Comparison of ENCODE assay signal across 11 cellular contexts in genomic region chr6:26121141-26122004, GRCh38. TPM values are rescaled to one million over a fixed set of nuclear protein-coding genes. Genes with fewer than 3 reads are reported as not detected.
DNase-seq lines count a peak whose midpoint lies in the region; FAIRE-seq and TF ChIP-seq lines count a peak whose summit lies in the region.
"Had no signal": no experiment of that assay in that cellular context is flagged by ENCODE, and none has a peak within 500 bp of the region (broad histone marks: within the 10 kb centered on the region; RNA-seq: fewer than 3 reads in every experiment).

No MANE protein-coding gene starts in this region.

- POLR2A ChIA-PET in endothelial cell of umbilical vein (lab: Charles Lee) = no interaction called here

- H3K9ac ChIP-seq in endothelial cell of umbilical vein (replicated peaks; ENCODE audit: extremely low read depth, insufficient read depth, low read length) = no peak overlapping the region

- H3K4me3 ChIP-seq in endothelial cell of umbilical vein (replicated peaks in 1 of 3; ENCODE audit: insufficient read depth in 1 of 3, low read depth in 1 of 3, low read length in 3 of 3) = no peak overlapping the region
- H3K4me3 ChIP-seq: lung had no signal

- BruUV-seq in endothelial cell of umbilical vein (replicated peaks; lab: Mats Ljungman, UMichigan) = no TSS peak

- TF ChIP-seq CTCF in endothelial cell of umbilical vein (IDR thresholded peaks at IDR 0.05; ENCODE audit: extremely low read depth in 1 of 2, insufficient read depth in 1 of 2, low read depth in 1 of 2, low read length in 2 of 2) (no peak), progenitor cell of endocrine pancreas (IDR thresholded peaks at IDR 0.05; ENCODE audit: unreplicated experiment) (no peak)

- H3K36me3 Mint-ChIP-seq in activated CD4-positive, alpha-beta T cell treated with anti-CD3 and anti-CD28 coated beads, Interleukin-2, amount 10 ng/mL, durations not matched to agents 24 days and 14 days (ENCODE audit: low read depth) = peaks cover 18% of the 10 kb centered on the region
- peaks cover 3% of the 10 kb centered on the region for H3K36me3 Mint-ChIP-seq in progenitor cell of endocrine pancreas (ENCODE audit: insufficient read depth)

- CTCF ChIA-PET in endothelial cell of umbilical vein (lab: Charles Lee) = no interaction called here

- FAIRE-seq in RCC 7860 (lab: Jason Lieb, UNC) = peak; percentile 93
- FAIRE-seq in endothelial cell of umbilical vein (lab: Jason Lieb, UNC) = no peak

- H2AFZ ChIP-seq in endothelial cell of umbilical vein (ENCODE audit: low read depth, low read length) = peak overlapping the region; percentile 22

- dilution Hi-C loops in endothelial cell of umbilical vein (cut with MboI; ENCODE audit: extremely low pct_ligation_motif_present, low sequenced_read_pairs) = no loop called here

- peak; percentile 55 for DNase-seq in activated CD4-positive, alpha-beta T cell treated with anti-CD3 and anti-CD28 coated beads, Interleukin-2, amount 10 ng/mL, durations not matched to agents 24 days and 14 days
- no peak for DNase-seq in activated CD4-positive, alpha-beta T cell treated with anti-CD3 and anti-CD28 coated beads for 48 hours
- DNase-seq in RCC 7860 (ENCODE audit: low spot score) = peak; percentile 93
- no peak for DNase-seq in endothelial cell of umbilical vein (ENCODE audit: low read depth, low spot score)
- no peak for DNase-seq in progenitor cell of endocrine pancreas (ENCODE audit: low spot score, unreplicated experiment)
- no peak for DNase-seq in islet precursor cell
- no peak for DNase-seq in stimulated activated CD4-positive, alpha-beta T cell treated with anti-CD3 and anti-CD28 coated beads, Interleukin-2, amount 100 ng/mL, for 48 hours
- DNase-seq in activated CD4-positive, CD25-positive, alpha-beta regulatory T cell treated with anti-CD3 and anti-CD28 coated beads, Interleukin-2, amount 50 U/mL, for 72 hours = no peak
- DNase-seq: NCI-H2171 treated with DMSO at 0.1 percent for 48 hours had no signal

- no peaks in the 10 kb centered on the region for H3K9me1 ChIP-seq in endothelial cell of umbilical vein (replicated peaks; ENCODE audit: control insufficient read depth, extremely low read depth, insufficient read depth, low read length)

- H3K27me3 ChIP-seq in endothelial cell of umbilical vein (ENCODE audit: control insufficient read depth in 2 of 2, insufficient read depth in 2 of 2, low read length in 2 of 2) = peaks cover 0 to 2% of the 10 kb centered on the region in 2 experiments

- H4K20me1 ChIP-seq in endothelial cell of umbilical vein (replicated peaks; ENCODE audit: control insufficient read depth, extremely low read depth, insufficient read depth, low read length) = no peaks in the 10 kb centered on the region

- H3K4me1 Mint-ChIP-seq in activated CD4-positive, alpha-beta T cell treated with anti-CD3 and anti-CD28 coated beads, Interleukin-2, amount 10 ng/mL, durations not matched to agents 24 days and 14 days = peaks cover 37% of the 10 kb centered on the region
- H3K4me1 Mint-ChIP-seq in progenitor cell of endocrine pancreas (ENCODE audit: low read depth) = peaks cover 24% of the 10 kb centered on the region

- intact Hi-C loops in activated CD4-positive, alpha-beta T cell treated with anti-CD3 and anti-CD28 coated beads, Interleukin-2, amount 10 ng/mL, durations not matched to agents 24 days and 14 days (cut with micrococcal nuclease) = loop anchor here (2.0 to 10.0 kb wide), 6 partner anchors 57 to 1771 kb away; a partner anchor contains a TSS
- intact Hi-C loops in endothelial cell of umbilical vein (cut with micrococcal nuclease) = loop anchor here (2.0 to 5.0 kb wide), 2 partner anchors 149 to 1746 kb away; a partner anchor contains a TSS

- peaks cover 3% of the 10 kb centered on the region for H3K4me1 ChIP-seq in endothelial cell of umbilical vein (ENCODE audit: control insufficient read depth, extremely low read depth, insufficient read depth, low read length)

- peak overlapping the region; percentile 57 for H3K4me3 Mint-ChIP-seq in activated CD4-positive, alpha-beta T cell treated with anti-CD3 and anti-CD28 coated beads, Interleukin-2, amount 10 ng/mL, durations not matched to agents 24 days and 14 days
- peak overlapping the region; percentile 14 for H3K4me3 Mint-ChIP-seq in progenitor cell of endocrine pancreas (ENCODE audit: low read depth)
- H3K4me3 Mint-ChIP-seq: dendritic cell treated with granulocyte-macrophage colony-stimulating factor and Interleukin-4, amounts not matched to agents 40 ng/mL and 50 ng/mL, for 4 days had no signal

- H3K27me3 Mint-ChIP-seq in activated CD4-positive, alpha-beta T cell treated with anti-CD3 and anti-CD28 coated beads, Interleukin-2, amount 10 ng/mL, durations not matched to agents 24 days and 14 days = peaks cover 5% of the 10 kb centered on the region
- H3K27me3 Mint-ChIP-seq in progenitor cell of endocrine pancreas = no peaks in the 10 kb centered on the region
- H3K27me3 Mint-ChIP-seq: dendritic cell treated with granulocyte-macrophage colony-stimulating factor and Interleukin-4, amounts not matched to agents 40 ng/mL and 50 ng/mL, for 4 days had no signal

- no peak for TF ChIP-seq POLR2A in endothelial cell of umbilical vein (IDR thresholded peaks at IDR 0.05; ENCODE audit: low read depth, low read length)

- peaks cover 14% of the 10 kb centered on the region for H3K79me2 ChIP-seq in endothelial cell of umbilical vein (ENCODE audit: control insufficient read depth, insufficient read depth, low read length)

- H3K27ac ChIP-seq in endothelial cell of umbilical vein (ENCODE audit: insufficient read depth, low read depth, low read length) = no peak overlapping the region

- H3K9me3 ChIP-seq in endothelial cell of umbilical vein (replicated peaks; ENCODE audit: control insufficient read depth, insufficient read depth, low read length) = no peaks in the 10 kb centered on the region

- no peaks in the 10 kb centered on the region for H3K9me3 Mint-ChIP-seq in activated CD4-positive, alpha-beta T cell treated with anti-CD3 and anti-CD28 coated beads, Interleukin-2, amount 10 ng/mL, durations not matched to agents 24 days and 14 days
- no peaks in the 10 kb centered on the region for H3K9me3 Mint-ChIP-seq in progenitor cell of endocrine pancreas (ENCODE audit: low read depth)

- no peaks in the 10 kb centered on the region for H3K36me3 ChIP-seq in endothelial cell of umbilical vein (ENCODE audit: control insufficient read depth in 2 of 2, extremely low read depth in 1 of 2, insufficient read depth in 2 of 2, low read length in 2 of 2)

- peak overlapping the region; percentile 99 for H3K27ac Mint-ChIP-seq in activated CD4-positive, alpha-beta T cell treated with anti-CD3 and anti-CD28 coated beads, Interleukin-2, amount 10 ng/mL, durations not matched to agents 24 days and 14 days
- H3K27ac Mint-ChIP-seq in progenitor cell of endocrine pancreas = peak overlapping the region; percentile 95

- H3K4me2 ChIP-seq in endothelial cell of umbilical vein (ENCODE audit: insufficient read depth, low read length) = no peak overlapping the region

TF ChIP-seq in endothelial cell of umbilical vein, 7 proteins besides CTCF, POLR2A, EP300 and RAD21:
- TF ChIP-seq EZH2 (IDR thresholded peaks at IDR 0.05; ENCODE audit: borderline replicate concordance, low read depth, low read length, severe bottlenecking) (no peak), FOS (IDR thresholded peaks at IDR 0.05; ENCODE audit: borderline replicate concordance, insufficient read depth, low read length) (no peak), JUN (IDR thresholded peaks at IDR 0.05; ENCODE audit: borderline replicate concordance, insufficient read depth, insufficient read length, low read depth) (no peak), MAX (IDR thresholded peaks at IDR 0.05; ENCODE audit: insufficient read depth, insufficient read length) (no peak), MYC (IDR thresholded peaks at IDR 0.05; ENCODE audit: low read depth, low read length) (no peak), POLR2AphosphoS5 (IDR thresholded peaks at IDR 0.05; ENCODE audit: insufficient read depth, low read depth, low read length) (no peak), GATA2 (IDR thresholded peaks at IDR 0.05; ENCODE audit: insufficient read depth, insufficient read length, low read depth, low read length) (no peak)

RNA-seq across cellular contexts. Expression of gene HFE, which starts 34.1 kb away (rescaled TPM):
- 0.12 and 0.50 TPM in 2 replicates for total RNA-seq in activated CD4-positive, alpha-beta T cell treated with anti-CD3 and anti-CD28 coated beads, Interleukin-2, amount 10 ng/mL, durations not matched to agents 24 days and 14 days
- total RNA-seq in endothelial cell of umbilical vein (5.6 and 6.3 TPM in 2 replicates), progenitor cell of endocrine pancreas (1.1 and 1.8 TPM in 2 replicates)
- polyA plus RNA-seq in endothelial cell of umbilical vein = 5.4 and 8.1 TPM in 2 replicates
- polyA plus RNA-seq in endothelial cell of umbilical vein (2011; cell fraction: cytosol; rRNA removed) = 5.6 and 6.1 TPM in 2 replicates
- 8.0 and 9.1 TPM in 2 replicates for polyA plus RNA-seq in endothelial cell of umbilical vein (2011; cell fraction: nucleus; rRNA removed)
- polyA plus RNA-seq in endothelial cell of umbilical vein (2012) = 5.1 and 5.8 TPM in 2 replicates
- 8.0 and 18.5 TPM in 2 replicates for polyA minus RNA-seq in endothelial cell of umbilical vein
- 9.4 TPM for polyA minus RNA-seq in endothelial cell of umbilical vein (2011; cell fraction: cytosol; rRNA and poly(A)+ RNA removed)
- 3.7 and 3.9 TPM in 2 replicates for polyA minus RNA-seq in endothelial cell of umbilical vein (2011; cell fraction: nucleus; rRNA and poly(A)+ RNA removed)

Comparison
In these comparisons a context has a peak if more than half of its experiments do, and no peak if none do; other contexts are left out.
1. DNase-seq: peak in activated CD4-positive, alpha-beta T cell treated with anti-CD3 and anti-CD28 coated beads, Interleukin-2, amount 10 ng/mL, durations not matched to agents 24 days and 14 days (single experiment) and RCC 7860 (single experiment); none in activated CD4-positive, alpha-beta T cell treated with anti-CD3 and anti-CD28 coated beads for 48 hours (single experiment), endothelial cell of umbilical vein (single experiment), progenitor cell of endocrine pancreas (single experiment), islet precursor cell (single experiment), stimulated activated CD4-positive, alpha-beta T cell treated with anti-CD3 and anti-CD28 coated beads, Interleukin-2, amount 100 ng/mL, for 48 hours (0 of 2) and activated CD4-positive, CD25-positive, alpha-beta regulatory T cell treated with anti-CD3 and anti-CD28 coated beads, Interleukin-2, amount 50 U/mL, for 72 hours (single experiment).